26 cellular contexts compared by ENCODE assay signal in the genomic region with DNA sequence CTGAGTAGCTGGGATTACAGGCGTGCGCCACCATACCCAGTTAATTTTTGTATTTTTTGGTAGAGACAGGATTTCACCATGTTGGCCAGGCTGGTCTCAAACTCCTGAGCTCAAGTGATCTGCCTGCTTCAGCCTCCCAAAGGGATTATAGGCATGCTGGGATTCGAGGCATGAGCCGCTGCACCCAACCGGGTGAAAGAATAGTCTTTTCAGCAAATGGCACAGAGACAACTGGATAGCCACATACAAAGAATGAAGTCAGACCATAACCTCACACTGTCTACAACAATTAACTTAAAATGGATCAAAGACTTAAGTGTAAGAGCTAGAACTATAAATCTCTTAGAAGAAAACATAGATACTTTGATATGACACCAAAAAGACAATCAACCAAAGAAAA.
"Had no signal": no experiment of that assay in that cellular context is flagged by ENCODE, and none has a peak within 500 bp of the region (broad histone marks: within the 10 kb centered on the region; RNA-seq: fewer than 3 reads in every experiment).

No MANE protein-coding gene starts in this region.

- H3K27me3 ChIP-seq: esophagus muscularis mucosa, foreskin keratinocyte, heart right ventricle, right atrium auricular region, stomach, thyroid gland, upper lobe of left lung had no signal

- ATAC-seq: activated CD4-positive, CD25-positive, alpha-beta regulatory T cell treated with anti-CD3 and anti-CD28 coated beads, Interleukin-2, amount 50 U/mL, for 24 hours; activated naive CD8-positive, alpha-beta T cell treated with anti-CD3 and anti-CD28 coated beads, Interleukin-2, amount 50 U/mL, for 24 hours; foreskin keratinocyte; heart right ventricle; left ventricle myocardium superior; naive thymus-derived CD8-positive, alpha-beta T cell; stimulated activated naive B cell treated with anti-CD40 and anti-IgM and Interleukin-4, amounts not matched to agents 10 μg/mL and 1 μg/mL and 100 μg/mL, for 72 hours had no signal

- H3K27ac ChIP-seq: esophagus muscularis mucosa, foreskin keratinocyte, heart right ventricle, parathyroid adenoma, right atrium auricular region, stomach, thyroid gland, upper lobe of left lung, VCaP had no signal

- FAIRE-seq: TTC549 had no signal

- H3K4me1 ChIP-seq: esophagus muscularis mucosa, heart right ventricle, parathyroid adenoma, right atrium auricular region, stomach, thyroid gland had no signal

- H3K4me3 ChIP-seq: esophagus muscularis mucosa, heart right ventricle, right atrium auricular region, stomach, thyroid gland, upper lobe of left lung had no signal

- H3K9me3 ChIP-seq: esophagus muscularis mucosa, heart right ventricle, right atrium auricular region, stomach, thyroid gland, upper lobe of left lung had no signal

- H3K36me3 ChIP-seq: right atrium auricular region had no signal

- H3K9ac ChIP-seq: parathyroid adenoma had no signal

- DNase-seq: activated CD4-positive, alpha-beta memory T cell treated with anti-CD3 and anti-CD28 coated beads for 36 hours; activated CD4-positive, alpha-beta T cell treated with anti-CD3 and anti-CD28 coated beads for 48 hours; activated CD8-positive, alpha-beta memory T cell treated with anti-CD3 and anti-CD28 coated beads, Interleukin-2, amount 50 U/mL, for 4 hours; activated naive CD8-positive, alpha-beta T cell treated with anti-CD3 and anti-CD28 coated beads, Interleukin-2, amount 50 U/mL, for 24 hours; activated T-cell treated with anti-CD3 and anti-CD28 coated beads, Interleukin-2, amount 50 U/mL, for 1 hour; amygdala; central memory CD4-positive, alpha-beta T cell; foreskin keratinocyte; heart right ventricle; left ventricle myocardium superior; midbrain; naive thymus-derived CD8-positive, alpha-beta T cell; occipital lobe; stimulated activated CD4-positive, alpha-beta T cell treated with anti-CD3 and anti-CD28 coated beads, Interleukin-15, amount 100 ng/mL, for 24 hours; stimulated activated CD4-positive, alpha-beta T cell treated with anti-CD3 and anti-CD28 coated beads, Interleukin-2, amount 100 ng/mL, for 24 hours; stimulated activated naive B cell treated with anti-CD40 and anti-IgM and Interleukin-4, amounts not matched to agents 10 μg/mL and 1 μg/mL and 100 μg/mL, for 72 hours; stomach; T-helper 9 cell; thyroid gland; upper lobe of left lung had no signal
